Comparison of ENCODE assay signal across 2 cellular contexts in the genomic region with DNA sequence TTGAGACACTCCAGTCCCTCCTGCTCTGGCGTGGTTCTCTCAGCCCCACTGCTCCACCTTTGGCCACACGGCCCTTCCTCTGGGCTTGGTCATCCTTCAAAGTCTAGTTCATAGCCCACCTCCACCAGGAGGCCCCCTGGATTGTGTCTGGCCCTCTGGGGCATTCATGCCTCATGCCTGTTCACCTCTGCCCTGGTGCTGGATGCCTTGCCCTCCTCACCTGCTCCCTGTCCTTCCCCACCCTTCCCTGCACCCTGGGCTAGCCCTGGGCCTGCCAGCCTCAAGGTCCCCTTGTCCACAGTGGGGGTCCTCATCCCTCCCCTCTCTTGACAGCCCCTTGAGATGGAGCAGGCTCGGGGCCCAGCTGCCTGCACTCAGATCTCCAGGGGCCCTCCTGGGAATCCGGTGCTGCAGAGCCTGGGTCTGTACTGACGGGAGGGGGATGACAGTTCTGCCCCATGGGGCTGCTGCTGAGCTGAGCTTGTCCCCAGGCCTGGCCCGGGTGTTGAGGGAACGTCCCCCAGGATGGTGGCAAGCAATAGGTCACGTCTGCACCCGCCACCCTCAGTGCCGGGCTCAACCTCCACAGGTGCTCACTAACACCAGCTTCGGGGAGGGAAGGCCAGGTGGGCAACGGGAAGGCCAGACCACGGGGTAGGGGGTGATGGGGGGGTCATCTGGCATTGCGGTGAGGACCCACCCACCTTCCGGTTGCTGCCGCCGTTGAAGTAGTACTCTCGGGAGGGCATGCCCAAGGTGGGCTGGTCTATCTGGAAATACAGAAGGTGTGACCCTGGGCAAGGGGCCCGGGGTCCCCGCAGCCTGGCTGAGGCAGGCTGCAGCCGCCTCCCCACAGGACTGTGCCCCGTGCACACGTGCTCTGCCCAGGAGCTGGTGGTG.
TF ChIP-seq lines count a peak whose summit lies in the region.

No MANE protein-coding gene starts in this region.

TF ChIP-seq in SK-N-SH, 30 proteins besides CTCF, POLR2A, EP300 and RAD21 (continued from another document):
- no peak for TF ChIP-seq CHD2 (IDR thresholded peaks at IDR 0.05; ENCODE audit: low read length, partially characterized antibody)
- TF ChIP-seq POLR2AphosphoS5 (IDR thresholded peaks at IDR 0.05; ENCODE audit: low read depth, low read length) = no peak
- no peak for TF ChIP-seq MXI1 (IDR thresholded peaks at IDR 0.05; ENCODE audit: low read depth, low read length)
- TF ChIP-seq RCOR1 (IDR thresholded peaks at IDR 0.05; ENCODE audit: low read length) = no peak
- TF ChIP-seq SMC3 (IDR thresholded peaks at IDR 0.05; ENCODE audit: low read depth, low read length) = no peak
- TF ChIP-seq GATA2 (CRISPR knock-in tag; IDR thresholded peaks at IDR 0.05) = no peak
- TF ChIP-seq, protein P1, sequence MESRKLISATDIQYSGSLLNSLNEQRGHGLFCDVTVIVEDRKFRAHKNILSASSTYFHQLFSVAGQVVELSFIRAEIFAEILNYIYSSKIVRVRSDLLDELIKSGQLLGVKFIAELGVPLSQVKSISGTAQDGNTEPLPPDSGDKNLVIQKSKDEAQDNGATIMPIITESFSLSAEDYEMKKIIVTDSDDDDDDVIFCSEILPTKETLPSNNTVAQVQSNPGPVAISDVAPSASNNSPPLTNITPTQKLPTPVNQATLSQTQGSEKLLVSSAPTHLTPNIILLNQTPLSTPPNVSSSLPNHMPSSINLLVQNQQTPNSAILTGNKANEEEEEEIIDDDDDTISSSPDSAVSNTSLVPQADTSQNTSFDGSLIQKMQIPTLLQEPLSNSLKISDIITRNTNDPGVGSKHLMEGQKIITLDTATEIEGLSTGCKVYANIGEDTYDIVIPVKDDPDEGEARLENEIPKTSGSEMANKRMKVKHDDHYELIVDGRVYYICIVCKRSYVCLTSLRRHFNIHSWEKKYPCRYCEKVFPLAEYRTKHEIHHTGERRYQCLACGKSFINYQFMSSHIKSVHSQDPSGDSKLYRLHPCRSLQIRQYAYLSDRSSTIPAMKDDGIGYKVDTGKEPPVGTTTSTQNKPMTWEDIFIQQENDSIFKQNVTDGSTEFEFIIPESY (IDR thresholded peaks at IDR 0.05; ENCODE audit: borderline replicate concordance, low read depth) = no peak
- no peak for TF ChIP-seq MEF2A (IDR thresholded peaks at IDR 0.05; ENCODE audit: borderline replicate concordance, low read depth)
- TF ChIP-seq, protein P2, sequence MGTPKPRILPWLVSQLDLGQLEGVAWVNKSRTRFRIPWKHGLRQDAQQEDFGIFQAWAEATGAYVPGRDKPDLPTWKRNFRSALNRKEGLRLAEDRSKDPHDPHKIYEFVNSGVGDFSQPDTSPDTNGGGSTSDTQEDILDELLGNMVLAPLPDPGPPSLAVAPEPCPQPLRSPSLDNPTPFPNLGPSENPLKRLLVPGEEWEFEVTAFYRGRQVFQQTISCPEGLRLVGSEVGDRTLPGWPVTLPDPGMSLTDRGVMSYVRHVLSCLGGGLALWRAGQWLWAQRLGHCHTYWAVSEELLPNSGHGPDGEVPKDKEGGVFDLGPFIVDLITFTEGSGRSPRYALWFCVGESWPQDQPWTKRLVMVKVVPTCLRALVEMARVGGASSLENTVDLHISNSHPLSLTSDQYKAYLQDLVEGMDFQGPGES (IDR thresholded peaks at IDR 0.05; ENCODE audit: low read depth, low read length) = no peak
- TF ChIP-seq FOXM1 (IDR thresholded peaks at IDR 0.05; ENCODE audit: low read depth) = no peak
- TF ChIP-seq, protein P3, sequence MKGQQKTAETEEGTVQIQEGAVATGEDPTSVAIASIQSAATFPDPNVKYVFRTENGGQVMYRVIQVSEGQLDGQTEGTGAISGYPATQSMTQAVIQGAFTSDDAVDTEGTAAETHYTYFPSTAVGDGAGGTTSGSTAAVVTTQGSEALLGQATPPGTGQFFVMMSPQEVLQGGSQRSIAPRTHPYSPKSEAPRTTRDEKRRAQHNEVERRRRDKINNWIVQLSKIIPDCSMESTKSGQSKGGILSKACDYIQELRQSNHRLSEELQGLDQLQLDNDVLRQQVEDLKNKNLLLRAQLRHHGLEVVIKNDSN (IDR thresholded peaks at IDR 0.05; ENCODE audit: borderline replicate concordance, low read depth) = no peak
- no peak for TF ChIP-seq TEAD4 (IDR thresholded peaks at IDR 0.05; ENCODE audit: borderline replicate concordance, insufficient read depth)
- TF ChIP-seq, protein P4, sequence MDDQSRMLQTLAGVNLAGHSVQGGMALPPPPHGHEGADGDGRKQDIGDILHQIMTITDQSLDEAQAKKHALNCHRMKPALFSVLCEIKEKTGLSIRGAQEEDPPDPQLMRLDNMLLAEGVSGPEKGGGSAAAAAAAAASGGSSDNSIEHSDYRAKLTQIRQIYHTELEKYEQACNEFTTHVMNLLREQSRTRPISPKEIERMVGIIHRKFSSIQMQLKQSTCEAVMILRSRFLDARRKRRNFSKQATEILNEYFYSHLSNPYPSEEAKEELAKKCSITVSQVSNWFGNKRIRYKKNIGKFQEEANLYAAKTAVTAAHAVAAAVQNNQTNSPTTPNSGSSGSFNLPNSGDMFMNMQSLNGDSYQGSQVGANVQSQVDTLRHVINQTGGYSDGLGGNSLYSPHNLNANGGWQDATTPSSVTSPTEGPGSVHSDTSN (IDR thresholded peaks at IDR 0.05) = no peak
- TF ChIP-seq RFX5 (IDR thresholded peaks at IDR 0.05; ENCODE audit: low read length) = no peak
- TF ChIP-seq, protein P5, sequence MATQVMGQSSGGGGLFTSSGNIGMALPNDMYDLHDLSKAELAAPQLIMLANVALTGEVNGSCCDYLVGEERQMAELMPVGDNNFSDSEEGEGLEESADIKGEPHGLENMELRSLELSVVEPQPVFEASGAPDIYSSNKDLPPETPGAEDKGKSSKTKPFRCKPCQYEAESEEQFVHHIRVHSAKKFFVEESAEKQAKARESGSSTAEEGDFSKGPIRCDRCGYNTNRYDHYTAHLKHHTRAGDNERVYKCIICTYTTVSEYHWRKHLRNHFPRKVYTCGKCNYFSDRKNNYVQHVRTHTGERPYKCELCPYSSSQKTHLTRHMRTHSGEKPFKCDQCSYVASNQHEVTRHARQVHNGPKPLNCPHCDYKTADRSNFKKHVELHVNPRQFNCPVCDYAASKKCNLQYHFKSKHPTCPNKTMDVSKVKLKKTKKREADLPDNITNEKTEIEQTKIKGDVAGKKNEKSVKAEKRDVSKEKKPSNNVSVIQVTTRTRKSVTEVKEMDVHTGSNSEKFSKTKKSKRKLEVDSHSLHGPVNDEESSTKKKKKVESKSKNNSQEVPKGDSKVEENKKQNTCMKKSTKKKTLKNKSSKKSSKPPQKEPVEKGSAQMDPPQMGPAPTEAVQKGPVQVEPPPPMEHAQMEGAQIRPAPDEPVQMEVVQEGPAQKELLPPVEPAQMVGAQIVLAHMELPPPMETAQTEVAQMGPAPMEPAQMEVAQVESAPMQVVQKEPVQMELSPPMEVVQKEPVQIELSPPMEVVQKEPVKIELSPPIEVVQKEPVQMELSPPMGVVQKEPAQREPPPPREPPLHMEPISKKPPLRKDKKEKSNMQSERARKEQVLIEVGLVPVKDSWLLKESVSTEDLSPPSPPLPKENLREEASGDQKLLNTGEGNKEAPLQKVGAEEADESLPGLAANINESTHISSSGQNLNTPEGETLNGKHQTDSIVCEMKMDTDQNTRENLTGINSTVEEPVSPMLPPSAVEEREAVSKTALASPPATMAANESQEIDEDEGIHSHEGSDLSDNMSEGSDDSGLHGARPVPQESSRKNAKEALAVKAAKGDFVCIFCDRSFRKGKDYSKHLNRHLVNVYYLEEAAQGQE (IDR thresholded peaks at IDR 0.05; ENCODE audit: low read depth, low read length) = no peak
- TF ChIP-seq, protein P6, sequence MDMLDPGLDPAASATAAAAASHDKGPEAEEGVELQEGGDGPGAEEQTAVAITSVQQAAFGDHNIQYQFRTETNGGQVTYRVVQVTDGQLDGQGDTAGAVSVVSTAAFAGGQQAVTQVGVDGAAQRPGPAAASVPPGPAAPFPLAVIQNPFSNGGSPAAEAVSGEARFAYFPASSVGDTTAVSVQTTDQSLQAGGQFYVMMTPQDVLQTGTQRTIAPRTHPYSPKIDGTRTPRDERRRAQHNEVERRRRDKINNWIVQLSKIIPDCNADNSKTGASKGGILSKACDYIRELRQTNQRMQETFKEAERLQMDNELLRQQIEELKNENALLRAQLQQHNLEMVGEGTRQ (IDR thresholded peaks at IDR 0.05; ENCODE audit: borderline replicate concordance, low read depth, low read length) = no peak

TF ChIP-seq in SK-N-SH treated with all-trans-retinoic acid at 6 μM for 48 hours, 23 proteins besides CTCF, POLR2A, EP300 and RAD21 (continued from another document):
- TF ChIP-seq ZNF565 (CRISPR knock-in tag; conservative IDR thresholded peaks at IDR 0.05; ENCODE audit: low read depth) (no peak), PPARA (CRISPR knock-in tag; IDR thresholded peaks at IDR 0.05; ENCODE audit: borderline replicate concordance) (no peak), BACH2 (CRISPR knock-in tag; IDR thresholded peaks at IDR 0.05; ENCODE audit: borderline replicate concordance) (no peak), OSR1 (CRISPR knock-in tag; IDR thresholded peaks at IDR 0.05) (no peak), TOX (CRISPR knock-in tag; IDR thresholded peaks at IDR 0.05; ENCODE audit: borderline replicate concordance) (no peak), ESRRG (CRISPR knock-in tag; IDR thresholded peaks at IDR 0.05) (no peak)
- TF ChIP-seq, protein P7, sequence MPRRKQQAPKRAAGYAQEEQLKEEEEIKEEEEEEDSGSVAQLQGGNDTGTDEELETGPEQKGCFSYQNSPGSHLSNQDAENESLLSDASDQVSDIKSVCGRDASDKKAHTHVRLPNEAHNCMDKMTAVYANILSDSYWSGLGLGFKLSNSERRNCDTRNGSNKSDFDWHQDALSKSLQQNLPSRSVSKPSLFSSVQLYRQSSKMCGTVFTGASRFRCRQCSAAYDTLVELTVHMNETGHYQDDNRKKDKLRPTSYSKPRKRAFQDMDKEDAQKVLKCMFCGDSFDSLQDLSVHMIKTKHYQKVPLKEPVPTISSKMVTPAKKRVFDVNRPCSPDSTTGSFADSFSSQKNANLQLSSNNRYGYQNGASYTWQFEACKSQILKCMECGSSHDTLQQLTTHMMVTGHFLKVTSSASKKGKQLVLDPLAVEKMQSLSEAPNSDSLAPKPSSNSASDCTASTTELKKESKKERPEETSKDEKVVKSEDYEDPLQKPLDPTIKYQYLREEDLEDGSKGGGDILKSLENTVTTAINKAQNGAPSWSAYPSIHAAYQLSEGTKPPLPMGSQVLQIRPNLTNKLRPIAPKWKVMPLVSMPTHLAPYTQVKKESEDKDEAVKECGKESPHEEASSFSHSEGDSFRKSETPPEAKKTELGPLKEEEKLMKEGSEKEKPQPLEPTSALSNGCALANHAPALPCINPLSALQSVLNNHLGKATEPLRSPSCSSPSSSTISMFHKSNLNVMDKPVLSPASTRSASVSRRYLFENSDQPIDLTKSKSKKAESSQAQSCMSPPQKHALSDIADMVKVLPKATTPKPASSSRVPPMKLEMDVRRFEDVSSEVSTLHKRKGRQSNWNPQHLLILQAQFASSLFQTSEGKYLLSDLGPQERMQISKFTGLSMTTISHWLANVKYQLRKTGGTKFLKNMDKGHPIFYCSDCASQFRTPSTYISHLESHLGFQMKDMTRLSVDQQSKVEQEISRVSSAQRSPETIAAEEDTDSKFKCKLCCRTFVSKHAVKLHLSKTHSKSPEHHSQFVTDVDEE (CRISPR knock-in tag; IDR thresholded peaks at IDR 0.05) = no peak
- TF ChIP-seq, protein P8, sequence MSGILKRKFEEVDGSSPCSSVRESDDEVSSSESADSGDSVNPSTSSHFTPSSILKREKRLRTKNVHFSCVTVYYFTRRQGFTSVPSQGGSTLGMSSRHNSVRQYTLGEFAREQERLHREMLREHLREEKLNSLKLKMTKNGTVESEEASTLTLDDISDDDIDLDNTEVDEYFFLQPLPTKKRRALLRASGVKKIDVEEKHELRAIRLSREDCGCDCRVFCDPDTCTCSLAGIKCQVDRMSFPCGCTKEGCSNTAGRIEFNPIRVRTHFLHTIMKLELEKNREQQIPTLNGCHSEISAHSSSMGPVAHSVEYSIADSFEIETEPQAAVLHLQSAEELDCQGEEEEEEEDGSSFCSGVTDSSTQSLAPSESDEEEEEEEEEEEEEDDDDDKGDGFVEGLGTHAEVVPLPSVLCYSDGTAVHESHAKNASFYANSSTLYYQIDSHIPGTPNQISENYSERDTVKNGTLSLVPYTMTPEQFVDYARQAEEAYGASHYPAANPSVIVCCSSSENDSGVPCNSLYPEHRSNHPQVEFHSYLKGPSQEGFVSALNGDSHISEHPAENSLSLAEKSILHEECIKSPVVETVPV (CRISPR knock-in tag; IDR thresholded peaks at IDR 0.05) = no peak
- TF ChIP-seq, protein P9, sequence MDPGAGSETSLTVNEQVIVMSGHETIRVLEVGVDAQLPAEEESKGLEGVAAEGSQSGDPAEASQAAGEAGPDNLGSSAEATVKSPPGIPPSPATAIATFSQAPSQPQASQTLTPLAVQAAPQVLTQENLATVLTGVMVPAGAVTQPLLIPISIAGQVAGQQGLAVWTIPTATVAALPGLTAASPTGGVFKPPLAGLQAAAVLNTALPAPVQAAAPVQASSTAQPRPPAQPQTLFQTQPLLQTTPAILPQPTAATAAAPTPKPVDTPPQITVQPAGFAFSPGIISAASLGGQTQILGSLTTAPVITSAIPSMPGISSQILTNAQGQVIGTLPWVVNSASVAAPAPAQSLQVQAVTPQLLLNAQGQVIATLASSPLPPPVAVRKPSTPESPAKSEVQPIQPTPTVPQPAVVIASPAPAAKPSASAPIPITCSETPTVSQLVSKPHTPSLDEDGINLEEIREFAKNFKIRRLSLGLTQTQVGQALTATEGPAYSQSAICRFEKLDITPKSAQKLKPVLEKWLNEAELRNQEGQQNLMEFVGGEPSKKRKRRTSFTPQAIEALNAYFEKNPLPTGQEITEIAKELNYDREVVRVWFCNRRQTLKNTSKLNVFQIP (CRISPR knock-in tag; IDR thresholded peaks at IDR 0.05; ENCODE audit: borderline replicate concordance, low read depth) = no peak
TF ChIP-seq in SK-N-SH treated with all-trans-retinoic acid at 6 μM for 48 hours: peak in this region for 0.
